ENCODE assay signal across 8 cellular contexts in the genomic region with DNA sequence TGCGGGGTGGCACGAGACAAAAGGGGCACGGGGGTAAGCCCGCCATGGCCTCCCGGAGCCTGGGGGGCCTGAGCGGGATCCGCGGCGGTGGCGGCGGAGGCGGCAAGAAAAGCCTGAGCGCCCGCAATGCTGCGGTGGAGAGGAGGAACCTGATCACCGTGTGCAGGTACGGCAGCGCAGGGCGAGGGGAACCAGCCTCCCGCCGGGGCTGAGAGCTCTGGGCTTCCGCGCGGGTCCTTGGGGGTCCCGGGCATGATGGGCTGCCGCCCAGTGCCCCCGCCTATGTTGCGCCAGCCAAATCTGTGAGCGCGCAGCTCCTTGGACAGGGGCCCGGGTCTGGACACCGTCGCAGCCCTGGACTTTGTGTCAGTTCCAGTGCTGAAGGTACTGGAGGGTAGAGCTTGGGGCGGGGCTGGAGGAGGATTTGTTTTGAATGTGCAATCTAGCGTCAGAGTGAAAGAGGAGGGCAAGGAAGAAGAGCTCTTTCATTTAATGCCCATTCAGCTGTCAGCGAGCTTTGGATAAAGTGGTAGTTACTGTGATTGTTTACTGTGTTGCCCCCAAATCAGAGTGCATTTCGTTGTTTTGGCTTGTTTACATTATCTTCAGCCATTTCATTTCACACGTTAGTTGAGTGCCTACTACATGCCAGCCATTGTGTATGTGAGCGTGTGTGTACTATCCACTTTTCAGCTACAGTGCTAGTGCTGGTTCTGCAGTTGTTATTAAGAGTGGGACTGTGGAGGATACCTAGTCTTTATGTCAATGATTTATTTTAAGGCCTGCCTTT. TPM values are rescaled to one million over a fixed set of nuclear protein-coding genes. Genes with fewer than 3 reads are reported as not detected.
DNase-seq lines count a peak whose midpoint lies in the region; ATAC-seq and TF ChIP-seq lines count a peak whose summit lies in the region.

No MANE protein-coding gene starts in this region.

- TF ChIP-seq POLR2A in tibial nerve (IDR thresholded peaks at IDR 0.05) = no peak

- H3K36me3 Mint-ChIP-seq in naive thymus-derived CD8-positive, alpha-beta T cell = peaks cover 0 to 1% (median 0%) of the 10 kb centered on the region in 3 donors

- TF ChIP-seq CTCF in fibroblast of the aortic adventitia (IDR thresholded peaks at IDR 0.05; ENCODE audit: insufficient read depth, low read length) (no peak), tibial nerve (IDR thresholded peaks at IDR 0.05) (no peak)

- ATAC-seq in GM18519 (IDR thresholded peaks at IDR 0.05; ENCODE audit: low FRiP score, unreplicated experiment) (peak; percentile 27), HG03045 (IDR thresholded peaks at IDR 0.05; ENCODE audit: unreplicated experiment) (no peak)
- ATAC-seq in naive thymus-derived CD8-positive, alpha-beta T cell = peak; percentile 35

- peak overlapping the region in 9 of 10 donors; percentile 7 to 94 (median 80) for H3K27ac Mint-ChIP-seq in naive thymus-derived CD8-positive, alpha-beta T cell

- peaks cover 0 to 19% (median 4%) of the 10 kb centered on the region in 4 donors for H3K4me1 ChIP-seq in tibial nerve

- H3K9me3 ChIP-seq in tibial nerve = no peaks in the 10 kb centered on the region

- H3K27ac ChIP-seq in tibial nerve = peak overlapping the region in 3 of 4 donors; percentile 17 to 70 (median 68)

- POLR2A ChIA-PET in naive thymus-derived CD8-positive, alpha-beta T cell (lab: Charles Lee) = interaction anchor here (0.6 to 3.3 kb wide), 5 partner anchors 29 to 584 kb away, joined by 3 to 30 read pairs (median 3); a partner anchor contains a TSS

- WGBS in tibial nerve, 2 donors = 10 to 26% methylated on average over 8 to 25 of the region's 39 CpGs

- H3K9me3 Mint-ChIP-seq in naive thymus-derived CD8-positive, alpha-beta T cell = no peaks in the 10 kb centered on the region

- peaks cover 9 to 13% (median 11%) of the 10 kb centered on the region in 4 donors for H3K4me1 Mint-ChIP-seq in naive thymus-derived CD8-positive, alpha-beta T cell

- DNase-seq in NCI-H510A (lab: John Stamatoyannopoulos, UW) (peak; percentile 10), fibroblast of the aortic adventitia (ENCODE audit: low read depth) (no peak), tibial nerve (ENCODE audit: low spot score in 2 of 2) (no peak), NAMALWA (ENCODE audit: low spot score) (no peak)
- peak; percentile 3 for DNase-seq in activated T-helper 9 cell treated with anti-CD3 and anti-CD28 coated beads, Interleukin-2, amount 50 U/mL, for 16 hours (ENCODE audit: low read depth)
- peak in 8 of 10 donors; percentile 16 to 66 (median 36) for DNase-seq in naive thymus-derived CD8-positive, alpha-beta T cell

- no peaks in the 10 kb centered on the region for H3K36me3 ChIP-seq in tibial nerve

- H3K27me3 Mint-ChIP-seq in naive thymus-derived CD8-positive, alpha-beta T cell = peaks cover 0 to 12% (median 0%) of the 10 kb centered on the region in 5 donors

- H3K4me3 Mint-ChIP-seq in naive thymus-derived CD8-positive, alpha-beta T cell = peak overlapping the region; percentile 82 to 96 (median 90)

- H3K27me3 ChIP-seq in tibial nerve = peaks cover 0 to 5% of the 10 kb centered on the region in 2 donors

- H3K4me3 ChIP-seq in fibroblast of the aortic adventitia (ENCODE audit: low read depth, low read length) (peak overlapping the region; percentile 64), tibial nerve (peak overlapping the region; percentile 48 to 76 (median 68))

- TF ChIP-seq EP300 in tibial nerve (IDR thresholded peaks at IDR 0.05) = no peak

RNA-seq across cellular contexts. Expression of a gene that starts 0.8 kb away (rescaled TPM):
- total RNA-seq in fibroblast of the aortic adventitia (ENCODE audit: low replicate concordance) (0.27 and 3.1 TPM in 2 replicates), tibial nerve (10 to 100 TPM in 1 of 4 donors, 1 to 10 TPM in 3; 3.5 to 10.8 (median 4.9) TPM)
- total RNA-seq in naive thymus-derived CD8-positive, alpha-beta T cell = 1 to 10 TPM in 1 of 2 experiments, under 1 TPM in 1; 0.93 to 1.1 TPM
- 1 to 10 TPM; 1.8 to 3.1 (median 1.9) TPM for polyA plus RNA-seq in naive thymus-derived CD8-positive, alpha-beta T cell

RNA-seq across cellular contexts. Expression of a gene that starts 28.3 kb away (rescaled TPM):
- total RNA-seq in fibroblast of the aortic adventitia (ENCODE audit: low replicate concordance) (0.08 and 0.36 TPM in 2 replicates), tibial nerve (10 to 100 TPM; 12.8 to 36.0 (median 22.2) TPM)
- total RNA-seq in naive thymus-derived CD8-positive, alpha-beta T cell = 10 to 100 TPM; 56.3 to 58.7 TPM
- 10 to 100 TPM; 25.3 to 34.7 (median 31.7) TPM for polyA plus RNA-seq in naive thymus-derived CD8-positive, alpha-beta T cell

Comparison
In these comparisons a context has a peak if more than half of its experiments do, and no peak if none do; other contexts are left out.
1. DNase-seq: peak in NCI-H510A (single experiment), activated T-helper 9 cell treated with anti-CD3 and anti-CD28 coated beads, Interleukin-2, amount 50 U/mL, for 16 hours (single experiment) and naive thymus-derived CD8-positive, alpha-beta T cell (8 of 10); none in fibroblast of the aortic adventitia (single experiment), tibial nerve (0 of 2) and NAMALWA (single experiment).
2. RNA of a gene that starts 28.3 kb away (total RNA-seq): 56.3 to 58.7 TPM in naive thymus-derived CD8-positive, alpha-beta T cell and 12.8 to 36.0 TPM in tibial nerve; 0.08 to 0.36 TPM in fibroblast of the aortic adventitia; every median in the first group is over 10 times any median in the second.